In the genomic region with DNA sequence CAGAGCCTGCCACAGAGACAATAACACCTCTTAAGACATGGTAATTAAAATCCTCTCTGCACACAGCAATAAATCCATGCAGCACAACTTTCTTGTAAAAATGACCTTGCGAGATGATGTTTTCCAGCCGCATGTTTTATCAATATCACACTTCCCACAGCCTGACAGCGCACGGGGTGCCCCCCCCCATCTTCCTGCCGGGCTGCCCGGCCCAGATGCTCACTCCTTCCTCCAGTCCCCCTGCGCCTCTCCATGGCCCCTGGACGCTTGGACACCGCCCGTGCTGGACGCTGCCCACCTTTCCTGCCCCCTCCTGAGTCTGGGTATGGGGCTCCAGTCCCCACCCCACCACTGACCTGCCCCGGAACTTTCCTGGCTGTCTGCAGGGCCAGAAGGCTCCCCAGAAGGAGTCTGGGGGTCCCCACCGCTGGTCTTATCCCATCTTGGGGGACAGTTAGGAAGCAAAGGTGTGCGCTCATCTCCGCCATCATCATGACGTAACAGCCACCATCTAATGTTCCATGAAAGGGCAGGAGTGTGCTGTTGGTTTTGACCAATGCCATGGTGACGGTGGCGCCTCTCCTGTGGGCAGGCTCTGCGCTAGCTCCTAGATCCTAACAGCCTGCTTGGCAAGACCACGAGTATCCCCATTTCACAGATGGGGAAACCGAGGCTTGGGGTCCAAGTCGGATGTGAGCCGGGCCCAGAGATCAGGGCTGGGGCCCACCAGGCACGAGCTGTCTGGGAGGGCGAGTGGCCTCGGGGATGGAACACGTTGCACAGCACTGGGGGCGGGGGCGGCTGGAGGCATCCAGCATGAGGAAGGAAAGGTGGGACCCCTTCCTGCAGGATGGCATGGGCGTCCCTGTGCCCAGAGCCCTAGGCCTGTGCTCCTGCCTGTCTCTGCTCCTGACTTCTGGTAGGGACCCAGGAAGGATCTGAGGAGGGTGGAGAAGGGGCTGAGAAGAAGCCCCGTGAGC, we compare ENCODE assay signal across 1 cellular context.
TF ChIP-seq lines count a peak whose summit lies in the region.

No MANE protein-coding gene starts in this region.

TF ChIP-seq in HepG2, 621 proteins besides CTCF, POLR2A, EP300 and RAD21:
- TF ChIP-seq POLR2G (IDR thresholded peaks at IDR 0.05; ENCODE audit: low read depth, low read length) = no peak
- TF ChIP-seq ZFP36L1 (CRISPR knock-in tag; IDR thresholded peaks at IDR 0.05) = no peak
- TF ChIP-seq ZNF629 (CRISPR knock-in tag; conservative IDR thresholded peaks at IDR 0.05) = 0 out of 2 replicates have a peak, but pooled peaks have one; percentile 15
- peak; percentile 57; the same call in 1 of the 2 replicates for TF ChIP-seq CREB1 (IDR thresholded peaks at IDR 0.05)
- TF ChIP-seq CREB1 (CRISPR knock-in tag; IDR thresholded peaks at IDR 0.05) = no peak
- TF ChIP-seq ATF7 (IDR thresholded peaks at IDR 0.05) = 0 out of 2 replicates have a peak, but pooled peaks have one; percentile 4
- no peak for TF ChIP-seq ATF7 (CRISPR knock-in tag; IDR thresholded peaks at IDR 0.05)
